Comparison of ENCODE assay signal across 7 cellular contexts in genomic region chr2:163633296-163633695, GRCh38.
"Had no signal": no experiment of that assay in that cellular context is flagged by ENCODE, and none has a peak within 500 bp of the region (broad histone marks: within the 10 kb centered on the region; RNA-seq: fewer than 3 reads in every experiment).

No MANE protein-coding gene starts in this region.

- H3K4me3 ChIP-seq: GM23338 had no signal

- FAIRE-seq: H1, HepG2 had no signal

- H3K4me1 Mint-ChIP-seq: IgD-negative memory B cell had no signal

- H3K36me3 Mint-ChIP-seq: IgD-negative memory B cell had no signal

- DNase-seq: H9, HCEC 1CT had no signal

- H3K4me2 ChIP-seq: GM23338 had no signal

- H3K27ac ChIP-seq: HL-60 had no signal

- H3K27me3 Mint-ChIP-seq: IgD-negative memory B cell had no signal

- H2AFZ ChIP-seq: GM23338 had no signal

- H3K27ac Mint-ChIP-seq: GM23338, H9, IgD-negative memory B cell had no signal

- ATAC-seq: GM23338, HepG2 had no signal

- H3K4me3 Mint-ChIP-seq: GM23338, H9, IgD-negative memory B cell had no signal

- H3K9me3 Mint-ChIP-seq: GM23338, H9, IgD-negative memory B cell had no signal
